ENCODE assay signal across 3 cellular contexts in the genomic region with DNA sequence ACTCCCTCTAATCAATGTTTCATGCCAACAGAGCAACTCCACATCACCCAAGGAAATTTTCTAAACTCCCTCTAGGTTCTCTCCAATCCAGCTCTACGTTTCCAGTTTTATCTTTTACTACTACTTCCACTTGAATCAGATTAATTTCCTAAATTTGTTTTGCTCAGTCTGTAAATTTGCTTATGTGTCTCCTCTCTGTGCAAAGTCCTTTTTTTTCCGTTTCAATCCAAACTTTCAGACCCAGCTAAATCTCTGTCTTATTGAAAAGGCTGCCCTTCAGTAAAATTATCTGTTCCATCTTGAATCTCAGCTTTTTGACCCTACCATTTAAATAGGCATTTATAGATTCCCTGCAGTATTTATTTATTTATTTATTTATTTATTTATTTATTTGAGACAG.
TF ChIP-seq lines count a peak whose summit lies in the region.

No MANE protein-coding gene starts in this region.

TF ChIP-seq in liver, 16 proteins besides CTCF, POLR2A, EP300 and RAD21:
- TF ChIP-seq, protein P1, sequence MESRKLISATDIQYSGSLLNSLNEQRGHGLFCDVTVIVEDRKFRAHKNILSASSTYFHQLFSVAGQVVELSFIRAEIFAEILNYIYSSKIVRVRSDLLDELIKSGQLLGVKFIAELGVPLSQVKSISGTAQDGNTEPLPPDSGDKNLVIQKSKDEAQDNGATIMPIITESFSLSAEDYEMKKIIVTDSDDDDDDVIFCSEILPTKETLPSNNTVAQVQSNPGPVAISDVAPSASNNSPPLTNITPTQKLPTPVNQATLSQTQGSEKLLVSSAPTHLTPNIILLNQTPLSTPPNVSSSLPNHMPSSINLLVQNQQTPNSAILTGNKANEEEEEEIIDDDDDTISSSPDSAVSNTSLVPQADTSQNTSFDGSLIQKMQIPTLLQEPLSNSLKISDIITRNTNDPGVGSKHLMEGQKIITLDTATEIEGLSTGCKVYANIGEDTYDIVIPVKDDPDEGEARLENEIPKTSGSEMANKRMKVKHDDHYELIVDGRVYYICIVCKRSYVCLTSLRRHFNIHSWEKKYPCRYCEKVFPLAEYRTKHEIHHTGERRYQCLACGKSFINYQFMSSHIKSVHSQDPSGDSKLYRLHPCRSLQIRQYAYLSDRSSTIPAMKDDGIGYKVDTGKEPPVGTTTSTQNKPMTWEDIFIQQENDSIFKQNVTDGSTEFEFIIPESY (IDR thresholded peaks at IDR 0.05) = no peak
- TF ChIP-seq FOXA1 (IDR thresholded peaks at IDR 0.05) (no peak), FOXA2 (IDR thresholded peaks at IDR 0.05) (no peak), YY1 (IDR thresholded peaks at IDR 0.05) (no peak), EGR1 (IDR thresholded peaks at IDR 0.05; ENCODE audit: low read depth in 2 of 2) (peak in 1 of 2 donors; percentile 12), GABPA (IDR thresholded peaks at IDR 0.05 in 1 of 2, conservative IDR thresholded peaks at IDR 0.05 in 1 of 2) (no peak), SP1 (IDR thresholded peaks at IDR 0.05) (peak; percentile 72), RXRA (IDR thresholded peaks at IDR 0.05) (peak in 1 of 2 donors; percentile 32), JUND (IDR thresholded peaks at IDR 0.05) (no peak), TAF1 (conservative IDR thresholded peaks at IDR 0.05) (no peak), HNF4G (IDR thresholded peaks at IDR 0.05) (peak; percentile 56), NR2F2 (IDR thresholded peaks at IDR 0.05) (no peak), HNF4A (conservative IDR thresholded peaks at IDR 0.05) (peak; percentile 75 to 88)
- TF ChIP-seq, protein P2, sequence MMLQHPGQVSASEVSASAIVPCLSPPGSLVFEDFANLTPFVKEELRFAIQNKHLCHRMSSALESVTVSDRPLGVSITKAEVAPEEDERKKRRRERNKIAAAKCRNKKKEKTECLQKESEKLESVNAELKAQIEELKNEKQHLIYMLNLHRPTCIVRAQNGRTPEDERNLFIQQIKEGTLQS (IDR thresholded peaks at IDR 0.05) = no peak
- TF ChIP-seq, protein P3, sequence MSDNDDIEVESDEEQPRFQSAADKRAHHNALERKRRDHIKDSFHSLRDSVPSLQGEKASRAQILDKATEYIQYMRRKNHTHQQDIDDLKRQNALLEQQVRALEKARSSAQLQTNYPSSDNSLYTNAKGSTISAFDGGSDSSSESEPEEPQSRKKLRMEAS (IDR thresholded peaks at IDR 0.05) = no peak
- TF ChIP-seq, protein P4, sequence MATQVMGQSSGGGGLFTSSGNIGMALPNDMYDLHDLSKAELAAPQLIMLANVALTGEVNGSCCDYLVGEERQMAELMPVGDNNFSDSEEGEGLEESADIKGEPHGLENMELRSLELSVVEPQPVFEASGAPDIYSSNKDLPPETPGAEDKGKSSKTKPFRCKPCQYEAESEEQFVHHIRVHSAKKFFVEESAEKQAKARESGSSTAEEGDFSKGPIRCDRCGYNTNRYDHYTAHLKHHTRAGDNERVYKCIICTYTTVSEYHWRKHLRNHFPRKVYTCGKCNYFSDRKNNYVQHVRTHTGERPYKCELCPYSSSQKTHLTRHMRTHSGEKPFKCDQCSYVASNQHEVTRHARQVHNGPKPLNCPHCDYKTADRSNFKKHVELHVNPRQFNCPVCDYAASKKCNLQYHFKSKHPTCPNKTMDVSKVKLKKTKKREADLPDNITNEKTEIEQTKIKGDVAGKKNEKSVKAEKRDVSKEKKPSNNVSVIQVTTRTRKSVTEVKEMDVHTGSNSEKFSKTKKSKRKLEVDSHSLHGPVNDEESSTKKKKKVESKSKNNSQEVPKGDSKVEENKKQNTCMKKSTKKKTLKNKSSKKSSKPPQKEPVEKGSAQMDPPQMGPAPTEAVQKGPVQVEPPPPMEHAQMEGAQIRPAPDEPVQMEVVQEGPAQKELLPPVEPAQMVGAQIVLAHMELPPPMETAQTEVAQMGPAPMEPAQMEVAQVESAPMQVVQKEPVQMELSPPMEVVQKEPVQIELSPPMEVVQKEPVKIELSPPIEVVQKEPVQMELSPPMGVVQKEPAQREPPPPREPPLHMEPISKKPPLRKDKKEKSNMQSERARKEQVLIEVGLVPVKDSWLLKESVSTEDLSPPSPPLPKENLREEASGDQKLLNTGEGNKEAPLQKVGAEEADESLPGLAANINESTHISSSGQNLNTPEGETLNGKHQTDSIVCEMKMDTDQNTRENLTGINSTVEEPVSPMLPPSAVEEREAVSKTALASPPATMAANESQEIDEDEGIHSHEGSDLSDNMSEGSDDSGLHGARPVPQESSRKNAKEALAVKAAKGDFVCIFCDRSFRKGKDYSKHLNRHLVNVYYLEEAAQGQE (IDR thresholded peaks at IDR 0.05) = no peak

TF ChIP-seq in HepG2, 621 proteins besides CTCF, POLR2A, EP300 and RAD21 (continued from another document):
- TF ChIP-seq, protein P5, sequence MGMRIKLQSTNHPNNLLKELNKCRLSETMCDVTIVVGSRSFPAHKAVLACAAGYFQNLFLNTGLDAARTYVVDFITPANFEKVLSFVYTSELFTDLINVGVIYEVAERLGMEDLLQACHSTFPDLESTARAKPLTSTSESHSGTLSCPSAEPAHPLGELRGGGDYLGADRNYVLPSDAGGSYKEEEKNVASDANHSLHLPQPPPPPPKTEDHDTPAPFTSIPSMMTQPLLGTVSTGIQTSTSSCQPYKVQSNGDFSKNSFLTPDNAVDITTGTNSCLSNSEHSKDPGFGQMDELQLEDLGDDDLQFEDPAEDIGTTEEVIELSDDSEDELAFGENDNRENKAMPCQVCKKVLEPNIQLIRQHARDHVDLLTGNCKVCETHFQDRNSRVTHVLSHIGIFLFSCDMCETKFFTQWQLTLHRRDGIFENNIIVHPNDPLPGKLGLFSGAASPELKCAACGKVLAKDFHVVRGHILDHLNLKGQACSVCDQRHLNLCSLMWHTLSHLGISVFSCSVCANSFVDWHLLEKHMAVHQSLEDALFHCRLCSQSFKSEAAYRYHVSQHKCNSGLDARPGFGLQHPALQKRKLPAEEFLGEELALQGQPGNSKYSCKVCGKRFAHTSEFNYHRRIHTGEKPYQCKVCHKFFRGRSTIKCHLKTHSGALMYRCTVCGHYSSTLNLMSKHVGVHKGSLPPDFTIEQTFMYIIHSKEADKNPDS (CRISPR knock-in tag; IDR thresholded peaks at IDR 0.05) = no peak
- TF ChIP-seq YEATS2 (CRISPR knock-in tag; IDR thresholded peaks at IDR 0.05; ENCODE audit: borderline replicate concordance) = no peak
- TF ChIP-seq NFE2 (CRISPR knock-in tag; IDR thresholded peaks at IDR 0.05) = no peak
- no peak for TF ChIP-seq ZNF350 (CRISPR knock-in tag; IDR thresholded peaks at IDR 0.05; ENCODE audit: borderline replicate concordance, low read depth)

TF ChIP-seq in HEK293, 187 proteins besides CTCF, POLR2A, EP300 and RAD21 (continued from another document):
- TF ChIP-seq, protein P6, sequence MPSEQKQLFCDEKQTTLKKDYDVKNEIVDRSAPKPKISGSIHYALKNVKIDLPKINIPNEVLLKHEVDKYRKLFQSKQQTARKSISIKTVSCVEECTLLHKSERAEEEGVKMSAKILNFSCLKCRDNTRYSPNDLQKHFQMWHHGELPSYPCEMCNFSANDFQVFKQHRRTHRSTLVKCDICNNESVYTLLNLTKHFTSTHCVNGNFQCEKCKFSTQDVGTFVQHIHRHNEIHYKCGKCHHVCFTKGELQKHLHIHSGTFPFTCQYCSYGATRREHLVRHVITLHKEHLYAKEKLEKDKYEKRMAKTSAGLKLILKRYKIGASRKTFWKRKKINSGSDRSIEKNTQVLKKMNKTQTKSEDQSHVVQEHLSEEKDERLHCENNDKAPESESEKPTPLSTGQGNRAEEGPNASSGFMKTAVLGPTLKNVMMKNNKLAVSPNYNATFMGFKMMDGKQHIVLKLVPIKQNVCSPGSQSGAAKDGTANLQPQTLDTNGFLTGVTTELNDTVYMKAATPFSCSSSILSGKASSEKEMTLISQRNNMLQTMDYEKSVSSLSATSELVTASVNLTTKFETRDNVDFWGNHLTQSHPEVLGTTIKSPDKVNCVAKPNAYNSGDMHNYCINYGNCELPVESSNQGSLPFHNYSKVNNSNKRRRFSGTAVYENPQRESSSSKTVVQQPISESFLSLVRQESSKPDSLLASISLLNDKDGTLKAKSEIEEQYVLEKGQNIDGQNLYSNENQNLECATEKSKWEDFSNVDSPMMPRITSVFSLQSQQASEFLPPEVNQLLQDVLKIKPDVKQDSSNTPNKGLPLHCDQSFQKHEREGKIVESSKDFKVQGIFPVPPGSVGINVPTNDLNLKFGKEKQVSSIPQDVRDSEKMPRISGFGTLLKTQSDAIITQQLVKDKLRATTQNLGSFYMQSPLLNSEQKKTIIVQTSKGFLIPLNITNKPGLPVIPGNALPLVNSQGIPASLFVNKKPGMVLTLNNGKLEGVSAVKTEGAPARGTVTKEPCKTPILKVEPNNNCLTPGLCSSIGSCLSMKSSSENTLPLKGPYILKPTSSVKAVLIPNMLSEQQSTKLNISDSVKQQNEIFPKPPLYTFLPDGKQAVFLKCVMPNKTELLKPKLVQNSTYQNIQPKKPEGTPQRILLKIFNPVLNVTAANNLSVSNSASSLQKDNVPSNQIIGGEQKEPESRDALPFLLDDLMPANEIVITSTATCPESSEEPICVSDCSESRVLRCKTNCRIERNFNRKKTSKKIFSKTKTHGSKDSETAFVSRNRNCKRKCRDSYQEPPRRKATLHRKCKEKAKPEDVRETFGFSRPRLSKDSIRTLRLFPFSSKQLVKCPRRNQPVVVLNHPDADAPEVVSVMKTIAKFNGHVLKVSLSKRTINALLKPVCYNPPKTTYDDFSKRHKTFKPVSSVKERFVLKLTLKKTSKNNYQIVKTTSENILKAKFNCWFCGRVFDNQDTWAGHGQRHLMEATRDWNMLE (tag by site-specific recombination; conservative IDR thresholded peaks at IDR 0.05; ENCODE audit: low read depth) = peak; percentile 46; the same call in 1 of the 2 replicates
- TF ChIP-seq ZNF48 (tag by site-specific recombination; IDR thresholded peaks at IDR 0.05) = no peak
- TF ChIP-seq ZNF426 (tag by site-specific recombination; IDR thresholded peaks at IDR 0.05) = peak; percentile 37
- TF ChIP-seq ZNF324 (tag by site-specific recombination; IDR thresholded peaks at IDR 0.05) = no peak
TF ChIP-seq in HEK293: peak in this region for 4.
